In genomic region chr4:84639143-84639542, GRCh38 we compare ENCODE assay signal across 22 cellular contexts.
"Had no signal": no experiment of that assay in that cellular context is flagged by ENCODE, and none has a peak within 500 bp of the region (broad histone marks: within the 10 kb centered on the region; RNA-seq: fewer than 3 reads in every experiment).

No MANE protein-coding gene starts in this region.

- DNase-seq: activated CD4-positive, alpha-beta T cell treated with anti-CD3 and anti-CD28 coated beads for 48 hours; activated CD4-positive, CD25-positive, alpha-beta regulatory T cell; activated CD8-positive, alpha-beta memory T cell treated with anti-CD3 and anti-CD28 coated beads, Interleukin-2, amount 50 U/mL, for 4 hours; activated naive CD4-positive, alpha-beta T cell treated with anti-CD3 and anti-CD28 coated beads, Interleukin-2, amount 50 U/mL, for 16 hours; activated T-cell treated with anti-CD3 and anti-CD28 coated beads, Interleukin-2, amount 50 U/mL, for 4 hours; aorta; brain microvascular endothelial cell; central memory CD4-positive, alpha-beta T cell; foreskin melanocyte; hypothalamus; kidney; left ventricle myocardium inferior; mammary epithelial cell; naive B cell; stimulated activated CD4-positive, alpha-beta T cell treated with anti-CD3 and anti-CD28 coated beads, Interleukin-2, amount 100 ng/mL, for 24 hours; stimulated activated naive CD8-positive, alpha-beta T cell treated with anti-CD3 and anti-CD28 coated beads, Interleukin-15, Interleukin-2, amounts not matched to agents 100 U/mL and 50 U/mL, for 24 hours; substantia nigra; tibial artery had no signal

- H3K4me3 Mint-ChIP-seq: activated T-cell treated with anti-CD3 and anti-CD28 coated beads, Interleukin-2, amount 50 U/mL, for 4 hours; naive B cell; neural crest cell; T-helper 2 cell treated with Interferon-gamma antibody and Interleukin-4, amounts not matched to agents 5 μg/mL and 100 μg/mL, for 36 hours had no signal

- H3K27ac Mint-ChIP-seq: naive B cell; progenitor cell of endocrine pancreas; T-helper 2 cell treated with Interferon-gamma antibody and Interleukin-4, amounts not matched to agents 5 μg/mL and 100 μg/mL, for 36 hours had no signal

- H3K27me3 ChIP-seq: brain microvascular endothelial cell, right atrium auricular region, tibial artery had no signal

- H3K4me1 ChIP-seq: left ventricle myocardium inferior, right atrium auricular region, tibial artery had no signal

- ATAC-seq: activated T-cell treated with anti-CD3 and anti-CD28 coated beads, Interleukin-2, amount 50 U/mL, for 4 hours; stimulated activated naive CD8-positive, alpha-beta T cell treated with anti-CD3 and anti-CD28 coated beads, Interleukin-15, Interleukin-2, amounts not matched to agents 100 U/mL and 50 U/mL, for 24 hours had no signal

- H3K4me3 ChIP-seq: left ventricle myocardium inferior, right atrium auricular region, tibial artery had no signal

- H3K27ac ChIP-seq: brain microvascular endothelial cell, left ventricle myocardium inferior, right atrium auricular region, tibial artery had no signal

- H3K9me3 Mint-ChIP-seq: neural crest cell; T-helper 2 cell treated with Interferon-gamma antibody and Interleukin-4, amounts not matched to agents 5 μg/mL and 100 μg/mL, for 36 hours had no signal

- H3K36me3 Mint-ChIP-seq: naive B cell had no signal

- H3K27me3 Mint-ChIP-seq: progenitor cell of endocrine pancreas had no signal

- H3K9me3 ChIP-seq: left ventricle myocardium inferior, right atrium auricular region, tibial artery had no signal

- H3K36me3 ChIP-seq: brain microvascular endothelial cell, left ventricle myocardium inferior, right atrium auricular region, tibial artery had no signal

- H3K4me1 Mint-ChIP-seq: naive B cell, neural crest cell had no signal
